Comparison of ENCODE assay signal across 31 cellular contexts in genomic region chr7:47046949-47047348, GRCh38.
DNase-seq lines count a peak whose midpoint lies in the region; ATAC-seq, FAIRE-seq and TF ChIP-seq lines count a peak whose summit lies in the region.
"Had no signal": no experiment of that assay in that cellular context is flagged by ENCODE, and none has a peak within 500 bp of the region (broad histone marks: within the 10 kb centered on the region; RNA-seq: fewer than 3 reads in every experiment).

No MANE protein-coding gene starts in this region.

- no peaks in the 10 kb centered on the region for H3K27me3 ChIP-seq in BLaER1 treated with 17β-estradiol and CSF1 and Interleukin-3, amounts not matched to agents 10 nM and 100 nM
- H3K27me3 ChIP-seq in H1 (replicated peaks in 1 of 4; ENCODE audit: control insufficient read depth in 3 of 4, extremely low read depth in 1 of 4, insufficient read depth in 3 of 4, low read length in 3 of 4): peaks cover 0 to 4% (median 1%) of the 10 kb centered on the region in 4 experiments; a peak in 2 of 7 replicates
- H3K27me3 ChIP-seq in left lung: peaks cover 0 to 2% of the 10 kb centered on the region in 2 donors
- H3K27me3 ChIP-seq: breast epithelium, uterus had no signal

- H3K79me2 ChIP-seq in H1 (ENCODE audit: control insufficient read depth in 1 of 2, insufficient read depth in 2 of 2, low read length in 2 of 2): no peaks in the 10 kb centered on the region

- H3K4ac ChIP-seq in H1 (replicated peaks; ENCODE audit: insufficient read length, low read depth, low read length): no peak overlapping the region

- intact Hi-C loops in left lung (cut with DNase I): no loop called here

- H3K27me3 Mint-ChIP-seq in effector memory CD8-positive, alpha-beta T cell: no peaks in the 10 kb centered on the region
- H3K27me3 Mint-ChIP-seq: activated naive CD4-positive, alpha-beta T cell treated with anti-CD3 and anti-CD28 coated beads, Interleukin-2, amount 10 ng/mL, durations not matched to agents 7 days and 5 days had no signal

- H3K23me2 ChIP-seq in H1 (ENCODE audit: low read depth, low read length): no peaks in the 10 kb centered on the region

- peak overlapping the region in 6 of 11 experiments; percentile 27 to 83 (median 74); a peak in 10 of 22 replicates for H3K27ac ChIP-seq in BLaER1 treated with 17β-estradiol and CSF1 and Interleukin-3, amounts not matched to agents 10 nM and 100 nM
- H3K27ac ChIP-seq in H1 (ENCODE audit: low read depth, low read length) (no peak overlapping the region), left lung (no peak overlapping the region)
- H3K27ac ChIP-seq: breast epithelium, epithelial cell of prostate, PC-9, uterus had no signal

- no peak overlapping the region for H4K5ac ChIP-seq in H1 (ENCODE audit: insufficient read length, low read depth, low read length)

- peak; percentile 42 for ATAC-seq in left lung
- no peak for ATAC-seq in effector memory CD8-positive, alpha-beta T cell (replicated peaks)
- ATAC-seq: left lobe of liver; naive thymus-derived CD8-positive, alpha-beta T cell had no signal

- peak overlapping the region in 10 of 11 experiments; percentile 31 to 83 (median 72); a peak in 18 of 22 replicates for H3K4me2 ChIP-seq in BLaER1 treated with 17β-estradiol and CSF1 and Interleukin-3, amounts not matched to agents 10 nM and 100 nM
- H3K4me2 ChIP-seq in H1 (ENCODE audit: insufficient read depth in 1 of 2, low read depth in 2 of 2, low read length in 2 of 2): no peak overlapping the region
- H3K4me2 ChIP-seq: PC-9 had no signal

- CTCF ChIA-PET in H1 (lab: Charles Lee; ENCODE audit: partially characterized antibody): interaction anchor here (0.9 to 1.1 kb wide), 4 partner anchors 46 to 269 kb away, joined by 3 to 4 read pairs (median 3); no protein-coding TSS in a partner anchor

- H2BK12ac ChIP-seq in H1 (ENCODE audit: low read depth, low read length): no peak overlapping the region

- TF ChIP-seq CTCF in H1 (IDR thresholded peaks at IDR 0.05; ENCODE audit: control extremely low read depth in 1 of 3, insufficient read depth in 1 of 3, low read depth in 1 of 3, low read length in 3 of 3): peak in 1 of 3 experiments; percentile 0; a peak in 1 of 4 replicates
- no peak for TF ChIP-seq CTCF in left lung (IDR thresholded peaks at IDR 0.05)

- H3K9me3 Mint-ChIP-seq in effector memory CD8-positive, alpha-beta T cell: peaks cover 7 to 13% of the 10 kb centered on the region in 2 donors
- H3K9me3 Mint-ChIP-seq: activated naive CD4-positive, alpha-beta T cell treated with anti-CD3 and anti-CD28 coated beads, Interleukin-2, amount 10 ng/mL, durations not matched to agents 7 days and 5 days; naive thymus-derived CD8-positive, alpha-beta T cell had no signal

- no peak overlapping the region for H3K56ac ChIP-seq in H1 (replicated peaks; ENCODE audit: insufficient read length, low read depth, low read length)

- H2AFZ ChIP-seq in H1 (ENCODE audit: low read length): 0 out of 2 replicates have a peak overlapping the region, but pooled peaks have one; percentile 68
- H2AFZ ChIP-seq: PC-9 had no signal

- no peaks in the 10 kb centered on the region for H3K36me3 Mint-ChIP-seq in effector memory CD8-positive, alpha-beta T cell (ENCODE audit: insufficient read depth)
- H3K36me3 Mint-ChIP-seq: activated naive CD4-positive, alpha-beta T cell treated with anti-CD3 and anti-CD28 coated beads, Interleukin-2, amount 10 ng/mL, durations not matched to agents 7 days and 5 days had no signal

- no peak overlapping the region for H2BK120ac ChIP-seq in H1 (replicated peaks; ENCODE audit: low read depth, low read length)

- 0 out of 22 replicates have a peak overlapping the region, but pooled peaks of 1 of the 11 experiments have one; percentile 52 for H3K9ac ChIP-seq in BLaER1 treated with 17β-estradiol and CSF1 and Interleukin-3, amounts not matched to agents 10 nM and 100 nM
- no peak overlapping the region for H3K9ac ChIP-seq in H1 (replicated peaks in 1 of 4; ENCODE audit: extremely low read depth in 1 of 4, low read depth in 3 of 4, low read length in 3 of 4)

- DNase-seq in H1 (ENCODE audit: low read depth in 1 of 2, low spot score in 2 of 2) (no peak), left lung (no peak), renal cortical epithelial cell (ENCODE audit: low read depth) (peak; percentile 40), AG20443 (ENCODE audit: low spot score) (no peak), hepatic stellate cell (ENCODE audit: low spot score) (no peak), DMS53 (lab: John Stamatoyannopoulos, UW) (no peak)
- DNase-seq in effector memory CD8-positive, alpha-beta T cell: no peak
- DNase-seq: activated CD4-positive, alpha-beta T cell treated with anti-CD3 and anti-CD28 coated beads, Interleukin-2, amount 50 U/mL, for 4 hours; activated naive CD4-positive, alpha-beta T cell treated with anti-CD3 and anti-CD28 coated beads, Interleukin-2, amount 10 ng/mL, durations not matched to agents 7 days and 5 days; amniotic stem cell; DMS153; IMR-90; naive thymus-derived CD8-positive, alpha-beta T cell; NCI-H1048; NCI-H1694 treated with DMSO at 0.1 percent for 48 hours; NCI-H2171; NCI-H510A treated with DMSO at 0.1 percent for 48 hours; PC-9; Right ventricle myocardium superior; spleen; stimulated activated CD4-positive, alpha-beta T cell treated with anti-CD3 and anti-CD28 coated beads, Interleukin-2, amount 100 ng/mL, for 48 hours; T-helper 9 cell had no signal

- no peak overlapping the region for H3K4me3 Mint-ChIP-seq in effector memory CD8-positive, alpha-beta T cell
- H3K4me3 Mint-ChIP-seq: activated naive CD4-positive, alpha-beta T cell treated with anti-CD3 and anti-CD28 coated beads, Interleukin-2, amount 10 ng/mL, durations not matched to agents 7 days and 5 days; B cell; naive thymus-derived CD8-positive, alpha-beta T cell had no signal

- H4K8ac ChIP-seq in H1 (ENCODE audit: extremely low read depth, insufficient read depth, low read length): no peak overlapping the region

- no peak overlapping the region for H4K91ac ChIP-seq in H1 (replicated peaks; ENCODE audit: insufficient read length, low read length)

- no peak for TF ChIP-seq POLR2A in H1 (IDR thresholded peaks at IDR 0.05; ENCODE audit: control extremely low read depth in 1 of 2, low read depth in 2 of 2, low read length in 2 of 2)

- peaks cover 0 to 3% (median 0%) of the 10 kb centered on the region in 11 experiments; a peak in 4 of 22 replicates for H3K9me3 ChIP-seq in BLaER1 treated with 17β-estradiol and CSF1 and Interleukin-3, amounts not matched to agents 10 nM and 100 nM (replicated peaks in 1 of 11)
- no peaks in the 10 kb centered on the region for H3K9me3 ChIP-seq in H1 (ENCODE audit: insufficient read depth in 2 of 2, low read depth in 1 of 2, low read length in 1 of 2)
- H3K9me3 ChIP-seq in left lung: no peaks in the 10 kb centered on the region
- H3K9me3 ChIP-seq: breast epithelium, spleen, uterus had no signal

- H3K18ac ChIP-seq in H1 (ENCODE audit: extremely low read depth, low read length): no peak overlapping the region

- no peaks in the 10 kb centered on the region for H3K36me3 ChIP-seq in BLaER1 treated with 17β-estradiol and CSF1 and Interleukin-3, amounts not matched to agents 10 nM and 100 nM
- no peaks in the 10 kb centered on the region for H3K36me3 ChIP-seq in H1 (ENCODE audit: control insufficient read depth in 2 of 4, insufficient read depth in 4 of 4, low read length in 3 of 4)
- H3K36me3 ChIP-seq in left lung: no peaks in the 10 kb centered on the region
- H3K36me3 ChIP-seq: breast epithelium, spleen, uterus had no signal

- H3K23ac ChIP-seq in H1 (ENCODE audit: insufficient read length): no peak overlapping the region

- H2BK5ac ChIP-seq in H1 (ENCODE audit: low read depth, low read length): no peak overlapping the region

- no peak overlapping the region for H2BK20ac ChIP-seq in H1 (ENCODE audit: low read length)

- 88% methylated on average over 9 of the region's 9 CpGs; no CpG with 5 or more reads in 1 of the 2 experiments for WGBS in H1 (ENCODE audit: extremely low coverage in 1 of 2, insufficient coverage in 1 of 2, insufficient read length in 1 of 2, insufficient replicate concordance in 2 of 2, low coverage in 1 of 2, low lambda C conversion rate in 2 of 2, missing lambda C conversion rate in 1 of 2), 2 experiments

- H3K27ac Mint-ChIP-seq in effector memory CD8-positive, alpha-beta T cell: no peak overlapping the region
- H3K27ac Mint-ChIP-seq: activated naive CD4-positive, alpha-beta T cell treated with anti-CD3 and anti-CD28 coated beads, Interleukin-2, amount 10 ng/mL, durations not matched to agents 7 days and 5 days; B cell; naive thymus-derived CD8-positive, alpha-beta T cell had no signal

- POLR2A ChIA-PET in H1 (lab: Charles Lee; ENCODE audit: partially characterized antibody): no interaction called here

- no peak overlapping the region for H2BK15ac ChIP-seq in H1 (ENCODE audit: low read length)

- H3K4me3 ChIP-seq in BLaER1 treated with 17β-estradiol and CSF1 and Interleukin-3, amounts not matched to agents 10 nM and 100 nM: no peak overlapping the region
- H3K4me3 ChIP-seq in H1 (ENCODE audit: extremely low read depth in 1 of 4, insufficient read depth in 2 of 4, low read depth in 3 of 4, low read length in 4 of 4): no peak overlapping the region
- no peak overlapping the region for H3K4me3 ChIP-seq in left lung
- H3K4me3 ChIP-seq: breast epithelium, PC-9, spleen, uterus had no signal

- no peaks in the 10 kb centered on the region for H3K4me1 Mint-ChIP-seq in effector memory CD8-positive, alpha-beta T cell (ENCODE audit: low read depth in 2 of 2)
- H3K4me1 Mint-ChIP-seq: activated naive CD4-positive, alpha-beta T cell treated with anti-CD3 and anti-CD28 coated beads, Interleukin-2, amount 10 ng/mL, durations not matched to agents 7 days and 5 days; B cell; naive thymus-derived CD8-positive, alpha-beta T cell had no signal

- no peak for TF ChIP-seq EP300 in H1 (IDR thresholded peaks at IDR 0.05; ENCODE audit: borderline replicate concordance in 1 of 2, low read depth in 2 of 2, low read length in 2 of 2)

- no peak for FAIRE-seq in H1 (lab: Jason Lieb, UNC)
- FAIRE-seq: A204.1, G401.6, H54 had no signal

- no peaks in the 10 kb centered on the region for H4K20me1 ChIP-seq in BLaER1 treated with 17β-estradiol and CSF1 and Interleukin-3, amounts not matched to agents 10 nM and 100 nM
- no peaks in the 10 kb centered on the region for H4K20me1 ChIP-seq in H1 (replicated peaks in 1 of 2; ENCODE audit: control insufficient read depth in 1 of 2, insufficient read depth in 2 of 2, low read length in 2 of 2)

- H2AK5ac ChIP-seq in H1 (ENCODE audit: low read depth, low read length): no peak overlapping the region

- peaks cover 21 to 41% (median 33%) of the 10 kb centered on the region in 10 experiments for H3K4me1 ChIP-seq in BLaER1 treated with 17β-estradiol and CSF1 and Interleukin-3, amounts not matched to agents 10 nM and 100 nM
- peaks cover 0 to 2% (median 0%) of the 10 kb centered on the region in 4 experiments; a peak in 1 of 7 replicates for H3K4me1 ChIP-seq in H1 (replicated peaks in 1 of 4; ENCODE audit: control insufficient read depth in 3 of 4, insufficient read depth in 4 of 4, low read length in 3 of 4)
- peaks cover 0 to 9% of the 10 kb centered on the region in 2 donors for H3K4me1 ChIP-seq in left lung

- peak in 1 of 2 experiments; percentile 10; a peak in 1 of 4 replicates for TF ChIP-seq RAD21 in H1 (IDR thresholded peaks at IDR 0.05 in 1 of 2, conservative IDR thresholded peaks at IDR 0.05 in 1 of 2; ENCODE audit: low read depth in 2 of 2, low read length in 2 of 2)

- no peaks in the 10 kb centered on the region for H3K79me1 ChIP-seq in H1 (ENCODE audit: low read depth, low read length)

- no peak overlapping the region for H3K14ac ChIP-seq in H1 (ENCODE audit: insufficient read length)

Comparison
In these comparisons a context has a peak if more than half of its experiments do, and no peak if none do; other contexts are left out.
1. H3K27ac ChIP-seq: peak in BLaER1 treated with 17β-estradiol and CSF1 and Interleukin-3, amounts not matched to agents 10 nM and 100 nM (6 of 11); none in H1 (single experiment) and left lung (0 of 2).
2. H3K4me2 ChIP-seq: peak in BLaER1 treated with 17β-estradiol and CSF1 and Interleukin-3, amounts not matched to agents 10 nM and 100 nM (10 of 11); none in H1 (0 of 2).